In genomic region chr1:156146749-156147405, GRCh38 we compare ENCODE assay signal across 1 cellular context.
TF ChIP-seq lines count a peak whose summit lies in the region.

No MANE protein-coding gene starts in this region.

TF ChIP-seq in SK-N-SH, 30 proteins besides CTCF, POLR2A, EP300 and RAD21 (continued from another document):
- no peak for TF ChIP-seq PBX3 (IDR thresholded peaks at IDR 0.05)
TF ChIP-seq in SK-N-SH: peak in this region for 1.
